Comparison of ENCODE assay signal across 8 cellular contexts in the genomic region with DNA sequence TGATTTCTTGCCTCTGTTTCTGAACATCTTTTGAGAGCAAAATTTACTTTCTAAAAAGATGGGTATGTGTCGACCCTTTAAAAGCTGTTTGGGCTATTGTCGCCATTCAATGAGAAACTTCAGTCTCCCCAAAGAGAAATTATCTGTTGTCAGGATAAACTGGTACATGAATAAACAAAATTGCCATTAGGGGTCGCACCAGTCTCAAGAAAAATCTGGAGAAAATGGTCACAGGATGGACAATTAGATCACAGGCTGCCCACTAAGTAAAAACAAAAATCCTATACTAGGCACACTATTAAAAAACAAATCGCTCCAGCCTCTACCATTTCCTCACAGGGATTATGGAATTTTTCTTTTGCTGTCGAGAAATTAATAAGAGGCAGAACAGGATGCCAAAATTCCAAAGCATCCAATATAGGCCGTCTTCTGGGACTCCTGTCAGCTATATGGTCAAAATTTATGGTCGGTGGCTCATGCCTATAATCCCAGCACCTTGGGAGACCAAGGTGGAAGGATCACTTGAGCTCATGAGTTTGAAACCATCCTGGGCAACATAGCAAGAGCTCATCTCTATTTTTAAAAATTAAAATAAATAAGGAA. TPM values are rescaled to one million over a fixed set of nuclear protein-coding genes. Genes with fewer than 3 reads are reported as not detected.
DNase-seq lines count a peak whose midpoint lies in the region; ATAC-seq and TF ChIP-seq lines count a peak whose summit lies in the region.

No MANE protein-coding gene starts in this region.

- H4K20me1 ChIP-seq in OCI-LY3 (ENCODE audit: insufficient read depth, low read length) = no peaks in the 10 kb centered on the region

- H3K27me3 ChIP-seq in BE2C (peaks cover 63% of the 10 kb centered on the region), OCI-LY3 (ENCODE audit: low read depth, low read length) (peaks cover 17% of the 10 kb centered on the region)

- TF ChIP-seq CTCF in BE2C (IDR thresholded peaks at IDR 0.05; ENCODE audit: low read depth, low read length) = peak; percentile 63
- TF ChIP-seq CTCF in GM13977 (IDR thresholded peaks at IDR 0.05; ENCODE audit: extremely low read depth, insufficient read depth, missing control alignments) = peak; percentile 68
- peak; percentile 67 for TF ChIP-seq CTCF in OCI-LY3 (IDR thresholded peaks at IDR 0.05; ENCODE audit: low read depth, low read length)

- in situ Hi-C loops in GM13977 (cut with MboI; ENCODE audit: low pct_unique_long_range_greater_than_20kb, low sequenced_read_pairs, unreplicated experiment) = loop anchor here (10.0 kb wide), 1 partner anchor 251 kb away; no protein-coding TSS in a partner anchor

- H3K4me1 ChIP-seq in BE2C (no peaks in the 10 kb centered on the region), OCI-LY3 (ENCODE audit: low read length) (peaks cover 9% of the 10 kb centered on the region; the same call in 1 of the 2 replicates)

- DNase-seq in BE2C (peak; percentile 36), GM13977 (ENCODE audit: low spot score) (peak; percentile 67), dermis blood vessel endothelial cell (peak; percentile 90), mucosa of gallbladder (ENCODE audit: low spot score) (peak; percentile 64), cortex of kidney (lab: John Stamatoyannopoulos, UW) (no peak), iPS-NIHi7 (ENCODE audit: extremely low spot score) (no peak)

- H3K27ac ChIP-seq in OCI-LY3 (ENCODE audit: low read length) = no peak overlapping the region

- ATAC-seq in GM19455 (IDR thresholded peaks at IDR 0.05; ENCODE audit: unreplicated experiment) = no peak

- no peaks in the 10 kb centered on the region for H3K79me2 ChIP-seq in OCI-LY3 (ENCODE audit: low read length)

- no peak overlapping the region for H3K4me2 ChIP-seq in OCI-LY3 (ENCODE audit: low read length)

- H3K9me3 ChIP-seq in BE2C (no peaks in the 10 kb centered on the region), OCI-LY3 (ENCODE audit: insufficient read depth, low read length) (no peaks in the 10 kb centered on the region)

- H3K9ac ChIP-seq in OCI-LY3 (ENCODE audit: low read length) = no peak overlapping the region

- H3K4me3 ChIP-seq in BE2C (ENCODE audit: low read depth, low read length) (no peak overlapping the region), OCI-LY3 (ENCODE audit: low read length) (no peak overlapping the region)

- no peak overlapping the region for H2AFZ ChIP-seq in OCI-LY3 (ENCODE audit: low read depth, low read length)

- no peaks in the 10 kb centered on the region for H3K36me3 ChIP-seq in BE2C
- no peaks in the 10 kb centered on the region for H3K36me3 ChIP-seq in OCI-LY3 (replicated peaks; ENCODE audit: low read depth, low read length)

RNA-seq across cellular contexts. Expression of gene HLA-E, which starts 5.5 kb away (rescaled TPM):
- polyA plus RNA-seq in BE2C (2012; ENCODE audit: insufficient read depth, insufficient read length, low read depth) = 3.1 TPM
- total RNA-seq in dermis blood vessel endothelial cell (717 and 1,065 TPM in 2 replicates), mucosa of gallbladder (385 TPM)

Comparison
In these comparisons a context has a peak if more than half of its experiments do, and no peak if none do; other contexts are left out.
1. DNase-seq: peak in BE2C (single experiment), GM13977 (single experiment), dermis blood vessel endothelial cell (single experiment) and mucosa of gallbladder (single experiment); none in cortex of kidney (single experiment) and iPS-NIHi7 (single experiment).
2. Peak in every context shown above with its lines, with median percentiles within 50 percentile points of each other: CTCF ChIP-seq.